In the genomic region with DNA sequence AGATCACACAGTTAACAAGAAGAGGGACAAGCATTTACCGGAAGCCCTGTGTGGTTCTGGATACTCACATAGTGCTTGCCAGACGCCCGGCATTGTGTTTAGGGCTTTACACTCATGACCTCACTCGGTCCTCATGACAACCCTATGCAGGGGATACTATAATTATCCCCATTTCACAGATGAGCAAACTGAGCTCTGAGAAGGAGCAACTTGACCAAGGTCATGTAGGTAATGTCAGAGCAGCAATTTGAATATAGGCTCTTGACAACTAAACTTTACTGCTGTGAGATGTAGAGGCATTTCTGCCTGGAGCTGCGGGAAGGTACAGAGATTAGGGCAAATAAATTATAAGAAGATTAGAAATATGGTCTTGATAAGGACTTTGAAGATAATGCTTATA, we compare ENCODE assay signal across 26 cellular contexts.
A peak's percentile ranks its signal among the peaks of the same experiment; 100 is the strongest.
DNase-seq lines count a peak whose midpoint lies in the region; ATAC-seq, FAIRE-seq and TF ChIP-seq lines count a peak whose summit lies in the region.
"Had no signal": no experiment of that assay in that cellular context is flagged by ENCODE, and none has a peak within 500 bp of the region (broad histone marks: within the 10 kb centered on the region; RNA-seq: fewer than 3 reads in every experiment).

No MANE protein-coding gene starts in this region.

- H3K4me3 Mint-ChIP-seq in GM23338: no peak overlapping the region
- H3K4me3 Mint-ChIP-seq in neural progenitor cell: no peak overlapping the region
- H3K4me3 Mint-ChIP-seq: CD8-positive, alpha-beta memory T cell had no signal

- no peak overlapping the region for H3K4me2 ChIP-seq in GM23338
- no peak overlapping the region for H3K4me2 ChIP-seq in K562 (ENCODE audit: insufficient read depth, low read length)
- H3K4me2 ChIP-seq in neural progenitor cell: no peak overlapping the region
- H3K4me2 ChIP-seq: A549, KMS-11 had no signal

- no peak for TF ChIP-seq POLR2A in K562 (conservative IDR thresholded peaks at IDR 0.05)

- H3K27ac ChIP-seq in GM23338 (ENCODE audit: low read depth): no peak overlapping the region
- no peak overlapping the region for H3K27ac ChIP-seq in K562 (ENCODE audit: extremely low read depth, low read depth, low read length)
- H3K27ac ChIP-seq in neural progenitor cell: no peak overlapping the region
- H3K27ac ChIP-seq: A549, KMS-11, Peyer's patch, SK-N-MC had no signal

- H3K27me3 ChIP-seq in GM23338 (ENCODE audit: insufficient read depth) (no peaks in the 10 kb centered on the region), K562 (ENCODE audit: control insufficient read depth in 2 of 2, insufficient read depth in 2 of 2, low read length in 2 of 2) (peaks cover 0 to 2% of the 10 kb centered on the region in 2 experiments; a peak in 4 of 5 replicates), neural progenitor cell (no peaks in the 10 kb centered on the region), BE2C (peaks cover 60% of the 10 kb centered on the region)
- H3K27me3 ChIP-seq: Peyer's patch had no signal

- H3K79me2 ChIP-seq in GM23338 (replicated peaks; ENCODE audit: insufficient read depth) (no peaks in the 10 kb centered on the region), K562 (ENCODE audit: control insufficient read depth, insufficient read depth, low read length) (no peaks in the 10 kb centered on the region), neural progenitor cell (ENCODE audit: low read depth) (no peaks in the 10 kb centered on the region)

- CTCF ChIA-PET in K562 (lab: Yijun Ruan, JAX; ENCODE audit: low intra/inter-chr PET ratio): no interaction called here

- ATAC-seq in GM23338: no peak
- ATAC-seq in K562: no peak
- no peak for ATAC-seq in GM19351 (IDR thresholded peaks at IDR 0.05; ENCODE audit: unreplicated experiment)

- intact Hi-C loops in K562 (cut with micrococcal nuclease): no loop called here

- TF ChIP-seq CTCF in GM23338 (conservative IDR thresholded peaks at IDR 0.05; ENCODE audit: low read depth in 2 of 2) (no peak), K562 (IDR thresholded peaks at IDR 0.05 in 2 of 3, conservative IDR thresholded peaks at IDR 0.05 in 1 of 3; ENCODE audit: insufficient read depth in 2 of 3, low read depth in 1 of 3, low read length in 3 of 3) (no peak), neural progenitor cell (IDR thresholded peaks at IDR 0.05) (no peak), BE2C (IDR thresholded peaks at IDR 0.05; ENCODE audit: low read depth, low read length) (no peak)

- no peak for TF ChIP-seq RAD21 in K562 (CRISPR knock-in tag; conservative IDR thresholded peaks at IDR 0.05 in 1 of 2, IDR thresholded peaks at IDR 0.05 in 1 of 2)

- DNase-seq in GM23338 (ENCODE audit: low spot score) (no peak), K562 (ENCODE audit: extremely low read depth in 1 of 4, low spot score in 3 of 4) (no peak), neural progenitor cell (ENCODE audit: low spot score) (peak; percentile 5), BE2C (no peak), NK-92 (lab: John Stamatoyannopoulos, UW; ENCODE audit: unreplicated experiment) (no peak)
- no peak for DNase-seq in central memory CD4-positive, alpha-beta T cell
- DNase-seq: AML-193; CD8-positive, alpha-beta memory T cell; DMS 273 treated with DMSO at 0.1 percent for 48 hours; DND-41; H7; IMR-90; MM.1S; NCI-H2029; NCI-H446 treated with DMSO at 0.1 percent for 48 hours; NCI-H526; OCI-M1; Peyer's patch; SHP77 treated with DMSO at 0.1 percent for 48 hours had no signal

- H3K9ac ChIP-seq in K562 (ENCODE audit: insufficient read depth in 1 of 2, low read depth in 2 of 2, low read length in 2 of 2) (no peak overlapping the region), neural progenitor cell (no peak overlapping the region)
- H3K9ac ChIP-seq: KMS-11 had no signal

- H3K27me3 Mint-ChIP-seq in GM23338 (ENCODE audit: insufficient read depth, low read depth, poor library complexity) (peaks cover 5% of the 10 kb centered on the region), neural progenitor cell (ENCODE audit: insufficient read depth, low read depth) (no peaks in the 10 kb centered on the region)

- H3K36me3 Mint-ChIP-seq in GM23338 (ENCODE audit: low read depth): no peaks in the 10 kb centered on the region; the same call in 2 of the 3 replicates
- H3K36me3 Mint-ChIP-seq in neural progenitor cell: no peaks in the 10 kb centered on the region
- H3K36me3 Mint-ChIP-seq: CD14-positive monocyte; CD8-positive, alpha-beta memory T cell had no signal

- H3K9me3 Mint-ChIP-seq in GM23338 (no peaks in the 10 kb centered on the region), neural progenitor cell (no peaks in the 10 kb centered on the region)
- H3K9me3 Mint-ChIP-seq: CD8-positive, alpha-beta memory T cell had no signal

- peaks cover 44% of the 10 kb centered on the region for H3K4me1 Mint-ChIP-seq in GM23338
- peaks cover 19% of the 10 kb centered on the region for H3K4me1 Mint-ChIP-seq in neural progenitor cell
- H3K4me1 Mint-ChIP-seq: CD8-positive, alpha-beta memory T cell had no signal

- H3K27ac Mint-ChIP-seq in GM23338 (peak overlapping the region; percentile 28; the same call in 1 of the 2 replicates), neural progenitor cell (no peak overlapping the region)
- H3K27ac Mint-ChIP-seq: CD14-positive monocyte; CD8-positive, alpha-beta memory T cell had no signal

- no TSS peak for BruUV-seq in K562 (replicated peaks; lab: Mats Ljungman, UMichigan)

- H3K4me1 ChIP-seq in GM23338 (ENCODE audit: insufficient read depth): peaks cover 23% of the 10 kb centered on the region
- no peaks in the 10 kb centered on the region for H3K4me1 ChIP-seq in K562 (replicated peaks in 1 of 2; ENCODE audit: control insufficient read depth in 2 of 2, insufficient read depth in 2 of 2, low read length in 2 of 2)
- H3K4me1 ChIP-seq in neural progenitor cell: peaks cover 25% of the 10 kb centered on the region
- H3K4me1 ChIP-seq in BE2C: no peaks in the 10 kb centered on the region
- H3K4me1 ChIP-seq: A549, Peyer's patch had no signal

- no peaks in the 10 kb centered on the region for H3K9me2 ChIP-seq in GM23338 (ENCODE audit: insufficient read depth)

- TF ChIP-seq EP300 in K562 (IDR thresholded peaks at IDR 0.05; ENCODE audit: low read length): no peak

- 3% methylated on average over 5 of the region's 5 CpGs for WGBS in K562 (ENCODE audit: insufficient coverage, low coverage, missing lambda C conversion rate)

- in situ Hi-C loops in K562 (cut with MboI): loop anchor here (25.0 kb wide), 1 partner anchor 1593 kb away; no protein-coding TSS in a partner anchor

- no peak overlapping the region for H2AFZ ChIP-seq in GM23338
- no peak overlapping the region for H2AFZ ChIP-seq in K562 (ENCODE audit: low read depth, low read length)
- H2AFZ ChIP-seq in neural progenitor cell (replicated peaks): no peak overlapping the region

- H3F3A ChIP-seq in GM23338 (replicated peaks; ENCODE audit: low read depth) (no peaks in the 10 kb centered on the region), neural progenitor cell (ENCODE audit: low read depth) (peaks cover 9% of the 10 kb centered on the region)

- FAIRE-seq in K562 (lab: Jason Lieb, UNC): no peak
- FAIRE-seq: A549, GM19239, HTR-8/SVneo had no signal

- H3K9me3 ChIP-seq in K562 (replicated peaks; ENCODE audit: control insufficient read depth, insufficient read depth, low read depth, low read length) (no peaks in the 10 kb centered on the region), neural progenitor cell (ENCODE audit: low read depth) (no peaks in the 10 kb centered on the region), BE2C (0 out of 2 replicates have a peak, but pooled peaks cover 2% of the 10 kb centered on the region)
- H3K9me3 ChIP-seq: A549, Peyer's patch had no signal

- H3K9me1 ChIP-seq in K562 (ENCODE audit: control insufficient read depth, insufficient read depth, low read length): no peaks in the 10 kb centered on the region

- POLR2A ChIA-PET in K562 (lab: Yijun Ruan, JAX): no interaction called here

- H3K4me3 ChIP-seq in GM23338 (no peak overlapping the region), K562 (no peak overlapping the region), neural progenitor cell (no peak overlapping the region), BE2C (ENCODE audit: low read depth, low read length) (no peak overlapping the region)
- H3K4me3 ChIP-seq: A549, Peyer's patch, SK-N-MC had no signal

- H3K36me3 ChIP-seq in GM23338 (ENCODE audit: insufficient read depth) (no peaks in the 10 kb centered on the region), K562 (ENCODE audit: control insufficient read depth, insufficient read depth, low read length) (no peaks in the 10 kb centered on the region), neural progenitor cell (no peaks in the 10 kb centered on the region), BE2C (no peaks in the 10 kb centered on the region)
- H3K36me3 ChIP-seq: Peyer's patch had no signal

- no peaks in the 10 kb centered on the region for H4K20me1 ChIP-seq in GM23338 (replicated peaks; ENCODE audit: insufficient read depth)
- H4K20me1 ChIP-seq in K562 (replicated peaks; ENCODE audit: control insufficient read depth, insufficient read depth, low read length): no peaks in the 10 kb centered on the region
- H4K20me1 ChIP-seq in neural progenitor cell (ENCODE audit: low read depth): no peaks in the 10 kb centered on the region

TF ChIP-seq in GM23338, 12 proteins besides CTCF, POLR2A, EP300 and RAD21 (continues in another document):
- TF ChIP-seq, protein P1, sequence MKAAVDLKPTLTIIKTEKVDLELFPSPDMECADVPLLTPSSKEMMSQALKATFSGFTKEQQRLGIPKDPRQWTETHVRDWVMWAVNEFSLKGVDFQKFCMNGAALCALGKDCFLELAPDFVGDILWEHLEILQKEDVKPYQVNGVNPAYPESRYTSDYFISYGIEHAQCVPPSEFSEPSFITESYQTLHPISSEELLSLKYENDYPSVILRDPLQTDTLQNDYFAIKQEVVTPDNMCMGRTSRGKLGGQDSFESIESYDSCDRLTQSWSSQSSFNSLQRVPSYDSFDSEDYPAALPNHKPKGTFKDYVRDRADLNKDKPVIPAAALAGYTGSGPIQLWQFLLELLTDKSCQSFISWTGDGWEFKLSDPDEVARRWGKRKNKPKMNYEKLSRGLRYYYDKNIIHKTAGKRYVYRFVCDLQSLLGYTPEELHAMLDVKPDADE (IDR thresholded peaks at IDR 0.05): no peak
- TF ChIP-seq ZNF331 (CRISPR knock-in tag; IDR thresholded peaks at IDR 0.05; ENCODE audit: low read depth) (no peak), EZH2phosphoT487 (IDR thresholded peaks at IDR 0.05; ENCODE audit: unreplicated experiment) (no peak)

TF ChIP-seq in K562, 482 proteins besides CTCF, POLR2A, EP300 and RAD21:
- peak; percentile 70 for TF ChIP-seq RBM25 (IDR thresholded peaks at IDR 0.05; ENCODE audit: low read depth, low read length, severe bottlenecking)
- no peak for TF ChIP-seq HMGN3 (IDR thresholded peaks at IDR 0.05; ENCODE audit: borderline replicate concordance, extremely low read depth, insufficient read length, low read depth, low read length)
